8 cellular contexts compared by ENCODE assay signal in genomic region chr1:45521413-45522323, GRCh38. TPM values are rescaled to one million over a fixed set of nuclear protein-coding genes. Genes with fewer than 3 reads are reported as not detected.
DNase-seq lines count a peak whose midpoint lies in the region; ATAC-seq and TF ChIP-seq lines count a peak whose summit lies in the region.

TSS of gene PRDX1 (minus strand) at chr1:45521884. CDS start at chr1:45519043, 2,841 bp downstream.

- peaks cover 24% of the 10 kb centered on the region for H3K4me1 Mint-ChIP-seq in endodermal cell

- no peaks in the 10 kb centered on the region for H3K27me3 Mint-ChIP-seq in endodermal cell (ENCODE audit: insufficient read depth)

- 1 to 2% methylated on average over 19 to 72 of the region's 72 CpGs for WGBS in endodermal cell (ENCODE audit: insufficient coverage in 1 of 2, insufficient read length in 1 of 2), 2 experiments
- 3% methylated on average over 40 to 41 of the region's 72 CpGs for WGBS in mesodermal cell (ENCODE audit: insufficient coverage in 2 of 2), 2 experiments

- ATAC-seq in GM21360 (IDR thresholded peaks at IDR 0.05; ENCODE audit: unreplicated experiment): peak; percentile 82

- no peaks in the 10 kb centered on the region for H3K9me3 Mint-ChIP-seq in endodermal cell

- peak within 1 kb of the TSS; percentile 96 for H3K4me3 Mint-ChIP-seq in endodermal cell

- no peaks in the 10 kb centered on the region for H3K9me3 ChIP-seq in NT2/D1 (ENCODE audit: insufficient read depth, low read length)
- no peaks in the 10 kb centered on the region for H3K9me3 ChIP-seq in endodermal cell (ENCODE audit: control insufficient read depth, low read length)
- no peaks in the 10 kb centered on the region for H3K9me3 ChIP-seq in mesodermal cell (ENCODE audit: control insufficient read depth, low read length)

- peak; percentile 52 for TF ChIP-seq CTCF in endodermal cell (conservative IDR thresholded peaks at IDR 0.05)

- H3K27me3 ChIP-seq in NT2/D1 (ENCODE audit: insufficient read depth, insufficient read length): no peaks in the 10 kb centered on the region
- no peaks in the 10 kb centered on the region for H3K27me3 ChIP-seq in endodermal cell (ENCODE audit: control insufficient read depth, insufficient read depth, low read length, poor library complexity, severe bottlenecking)

- H3K9ac ChIP-seq in NT2/D1 (ENCODE audit: insufficient read length, low read depth) (peak within 1 kb of the TSS; percentile 98), endodermal cell (ENCODE audit: extremely low read depth, low read length, poor library complexity, severe bottlenecking) (peak within 1 kb of the TSS; percentile 97)

- H3K36me3 Mint-ChIP-seq in endodermal cell (ENCODE audit: low read depth): peaks cover 18% of the 10 kb centered on the region

- H3K36me3 ChIP-seq in NT2/D1 (ENCODE audit: insufficient read depth, insufficient read length, low read length) (peaks cover 41% of the 10 kb centered on the region), endodermal cell (ENCODE audit: control insufficient read depth, insufficient read depth, low read length) (peaks cover 22% of the 10 kb centered on the region), mesodermal cell (ENCODE audit: control insufficient read depth, insufficient read depth, low read length) (peaks cover 27% of the 10 kb centered on the region)

- H3K27ac ChIP-seq in endodermal cell (ENCODE audit: low read depth, low read length) (peak within 1 kb of the TSS; percentile 82), mesodermal cell (ENCODE audit: low read depth, low read length, severe bottlenecking) (peak within 1 kb of the TSS; percentile 98)

- H3K4me1 ChIP-seq in NT2/D1 (ENCODE audit: insufficient read depth, insufficient read length) (peaks cover 7% of the 10 kb centered on the region), endodermal cell (ENCODE audit: control insufficient read depth, insufficient read depth, low read length) (no peaks in the 10 kb centered on the region), mesodermal cell (ENCODE audit: control insufficient read depth, insufficient read depth, low read length, poor library complexity, severe bottlenecking) (peaks cover 21% of the 10 kb centered on the region)

- DNase-seq in COLO668 (lab: John Stamatoyannopoulos, UW; ENCODE audit: unreplicated experiment) (peak; percentile 99), HT1080 (ENCODE audit: low read depth) (peak; percentile 98), NT2/D1 (ENCODE audit: low read depth, low spot score) (peak; percentile 99), endodermal cell (peak; percentile 99)
- peak; percentile 91 for DNase-seq in activated CD8-positive, alpha-beta memory T cell treated with anti-CD3 and anti-CD28 coated beads, Interleukin-2, amount 50 U/mL, for 1 hour (ENCODE audit: extremely low read depth)
- DNase-seq in stimulated activated CD8-positive, alpha-beta memory T cell treated with anti-CD3 and anti-CD28 coated beads, Interleukin-15, amount 100 ng/mL, for 4 hours (ENCODE audit: low read depth in 2 of 2): peak; percentile 92 to 93

- H3K4me3 ChIP-seq in NT2/D1 (ENCODE audit: insufficient read length, low read depth): peak within 1 kb of the TSS; percentile 98
- peak within 1 kb of the TSS; percentile 92 for H3K4me3 ChIP-seq in endodermal cell (ENCODE audit: low read length)
- H3K4me3 ChIP-seq in mesodermal cell (ENCODE audit: extremely low read depth, insufficient read depth, low read length, poor library complexity, severe bottlenecking): peak within 1 kb of the TSS; percentile 100

- H3K27ac Mint-ChIP-seq in endodermal cell: peak within 1 kb of the TSS; percentile 98

RNA-seq across cellular contexts. Expression of gene PRDX1, which starts in this region (rescaled TPM):
- total RNA-seq in HT1080 (2014; rRNA removed; shearing (Covaris generic)): 997 and 1,092 TPM in 2 replicates
- 743 and 848 TPM in 2 replicates for polyA plus RNA-seq in HT1080 (2015; cell fraction: cytosol; rRNA removed)
- 558 and 687 TPM in 2 replicates for polyA plus RNA-seq in HT1080 (2015; cell fraction: nucleus; rRNA removed)
- total RNA-seq in endodermal cell: 100 to 1,000 TPM; 872 to 949 TPM
- polyA plus RNA-seq in endodermal cell (2013, experiment 1 of 2): 677 TPM
- polyA plus RNA-seq in endodermal cell (2013, experiment 2 of 2): 633 TPM
- 773 TPM for polyA plus RNA-seq in mesodermal cell (2013, experiment 1 of 2)
- polyA plus RNA-seq in mesodermal cell (2013, experiment 2 of 2): 711 TPM

Comparison
In these comparisons a context has a peak if more than half of its experiments do, and no peak if none do; other contexts are left out.
1. Peak in every context shown above with its lines: DNase-seq, ATAC-seq, H3K4me3 ChIP-seq and H3K27ac ChIP-seq.